Comparison of ENCODE assay signal across 12 cellular contexts in the genomic region with DNA sequence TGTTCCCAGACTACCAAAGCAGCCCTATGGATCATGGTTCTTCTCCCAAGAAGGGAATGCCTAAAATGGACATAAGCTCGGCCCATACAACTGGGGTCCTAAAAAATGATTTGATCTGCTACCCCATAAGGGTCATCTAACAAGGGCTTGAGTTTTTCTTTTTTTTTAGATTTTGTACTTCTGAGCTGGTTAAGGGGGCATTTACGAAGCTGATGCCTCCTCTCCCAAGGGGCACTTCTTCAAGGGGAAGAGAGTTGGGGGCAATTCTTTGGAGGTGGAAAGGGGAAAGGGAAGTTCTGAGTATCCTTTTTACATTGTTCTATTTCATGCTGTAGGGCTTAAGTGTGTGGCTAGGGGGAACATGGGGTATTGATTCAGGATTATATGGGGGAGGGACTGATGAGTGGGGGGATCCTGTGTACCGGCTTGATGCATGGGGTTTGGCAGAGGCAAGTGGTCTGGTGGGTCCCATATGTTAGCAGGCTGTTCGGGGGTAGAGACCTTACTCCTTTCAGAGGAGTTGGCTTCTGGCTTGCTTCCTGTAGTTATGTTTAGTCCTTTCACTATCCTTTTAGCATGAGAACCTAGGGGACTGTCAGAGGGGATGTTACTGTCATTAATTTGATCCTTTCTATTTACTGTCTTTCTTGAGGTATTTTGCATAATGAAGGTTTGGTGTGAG. TPM values are rescaled to one million over a fixed set of nuclear protein-coding genes. Genes with fewer than 3 reads are reported as not detected.
DNase-seq lines count a peak whose midpoint lies in the region; ATAC-seq and TF ChIP-seq lines count a peak whose summit lies in the region.
"Had no signal": no experiment of that assay in that cellular context is flagged by ENCODE, and none has a peak within 500 bp of the region (broad histone marks: within the 10 kb centered on the region; RNA-seq: fewer than 3 reads in every experiment).

No MANE protein-coding gene starts in this region.

- in situ Hi-C loops in Panc1 (cut with HindIII; ENCODE audit: low pct_unique_long_range_greater_than_20kb, low sequenced_read_pairs): no loop called here

- H3K27ac ChIP-seq in Panc1 (ENCODE audit: low read length) (peak overlapping the region; percentile 30; the same call in 1 of the 2 replicates), endodermal cell (ENCODE audit: low read depth, low read length) (no peak overlapping the region)

- H3K36me3 ChIP-seq in Panc1 (ENCODE audit: control insufficient read depth, insufficient read depth, low read length) (peaks cover 77% of the 10 kb centered on the region), endodermal cell (ENCODE audit: control insufficient read depth, insufficient read depth, low read length) (peaks cover 100% of the 10 kb centered on the region)

- H3K4me1 ChIP-seq in Panc1 (ENCODE audit: control insufficient read depth, insufficient read depth, low read length) (peaks cover 69% of the 10 kb centered on the region), endodermal cell (ENCODE audit: control insufficient read depth, insufficient read depth, low read length) (peaks cover 4% of the 10 kb centered on the region)

- intact Hi-C loops in Panc1 (cut with micrococcal nuclease; ENCODE audit: unreplicated experiment): no loop called here

- POLR2A ChIA-PET in Panc1 (lab: Charles Lee): interaction anchor here (0.5 kb wide), 1 partner anchor 230 kb away, joined by 6 read pairs; no protein-coding TSS in a partner anchor

- H3K27me3 ChIP-seq in Panc1 (ENCODE audit: control insufficient read depth, insufficient read depth, low read length) (no peaks in the 10 kb centered on the region), endodermal cell (ENCODE audit: control insufficient read depth, insufficient read depth, low read length, poor library complexity, severe bottlenecking) (no peaks in the 10 kb centered on the region)
- H3K27me3 ChIP-seq: esophagus squamous epithelium, stomach had no signal

- BruUV-seq in Panc1 (replicated peaks; lab: Mats Ljungman, UMichigan): no TSS peak

- DNase-seq in activated naive CD4-positive, alpha-beta T cell treated with anti-CD3 and anti-CD28 coated beads, Interleukin-2, amount 10 ng/mL, durations not matched to agents 7 days and 5 days: no peak
- DNase-seq in activated naive CD4-positive, alpha-beta T cell treated with anti-CD3 and anti-CD28 coated beads, Interleukin-2, amount 50 U/mL, for 16 hours: no peak
- DNase-seq in Panc1 (ENCODE audit: low read depth, low spot score): no peak
- DNase-seq in endodermal cell: peak; percentile 55
- no peak for DNase-seq in stimulated activated naive B cell treated with anti-CD40 and anti-IgM and Interleukin-4, amounts not matched to agents 10 μg/mL and 1 μg/mL and 100 μg/mL, for 72 hours
- no peak for DNase-seq in AG08396 (ENCODE audit: low spot score)
- no peak for DNase-seq in NCI-H2081 treated with DMSO at 0.1 percent for 48 hours (lab: John Stamatoyannopoulos, UW)
- DNase-seq in stimulated activated CD4-positive, alpha-beta T cell treated with anti-CD3 and anti-CD28 coated beads, Interleukin-12 subunit alpha, Interleukin-12 subunit beta, amount 100 ng/mL, for 4 hours: no peak
- DNase-seq: esophagus squamous epithelium, NCI-H2227 treated with DMSO at 0.1 percent for 48 hours, stomach, T-helper 1 cell had no signal

- TF ChIP-seq CTCF in Panc1 (IDR thresholded peaks at IDR 0.05): no peak
- no peak for TF ChIP-seq CTCF in endodermal cell (conservative IDR thresholded peaks at IDR 0.05)

- H3K9ac ChIP-seq in endodermal cell (ENCODE audit: extremely low read depth, low read length, poor library complexity, severe bottlenecking): peak overlapping the region; percentile 99

- H3K27ac Mint-ChIP-seq in activated naive CD4-positive, alpha-beta T cell treated with anti-CD3 and anti-CD28 coated beads, Interleukin-2, amount 10 ng/mL, durations not matched to agents 7 days and 5 days: peak overlapping the region; percentile 24
- peak overlapping the region; percentile 57 for H3K27ac Mint-ChIP-seq in endodermal cell
- H3K27ac Mint-ChIP-seq in stimulated activated naive B cell treated with anti-CD40 and anti-IgM and Interleukin-4, amounts not matched to agents 10 μg/mL and 1 μg/mL and 100 μg/mL, for 72 hours: peak overlapping the region; percentile 95

- H3K4me1 Mint-ChIP-seq in activated naive CD4-positive, alpha-beta T cell treated with anti-CD3 and anti-CD28 coated beads, Interleukin-2, amount 10 ng/mL, durations not matched to agents 7 days and 5 days: peaks cover 62% of the 10 kb centered on the region
- peaks cover 55% of the 10 kb centered on the region for H3K4me1 Mint-ChIP-seq in endodermal cell
- peaks cover 66 to 90% of the 10 kb centered on the region in 2 donors for H3K4me1 Mint-ChIP-seq in stimulated activated naive B cell treated with anti-CD40 and anti-IgM and Interleukin-4, amounts not matched to agents 10 μg/mL and 1 μg/mL and 100 μg/mL, for 72 hours

- peaks cover 70% of the 10 kb centered on the region for H3K9me3 Mint-ChIP-seq in activated naive CD4-positive, alpha-beta T cell treated with anti-CD3 and anti-CD28 coated beads, Interleukin-2, amount 10 ng/mL, durations not matched to agents 7 days and 5 days
- H3K9me3 Mint-ChIP-seq in endodermal cell: peaks cover 24% of the 10 kb centered on the region
- H3K9me3 Mint-ChIP-seq in stimulated activated naive B cell treated with anti-CD40 and anti-IgM and Interleukin-4, amounts not matched to agents 10 μg/mL and 1 μg/mL and 100 μg/mL, for 72 hours: peaks cover 43 to 54% of the 10 kb centered on the region in 2 donors

- H3K4me3 ChIP-seq in Panc1 (ENCODE audit: low read depth in 2 of 2, low read length in 2 of 2): no peak overlapping the region
- H3K4me3 ChIP-seq in endodermal cell (ENCODE audit: low read length): peak overlapping the region; percentile 98

- H3K4me3 Mint-ChIP-seq in activated naive CD4-positive, alpha-beta T cell treated with anti-CD3 and anti-CD28 coated beads, Interleukin-2, amount 10 ng/mL, durations not matched to agents 7 days and 5 days: no peak overlapping the region
- H3K4me3 Mint-ChIP-seq in endodermal cell: peak overlapping the region; percentile 100
- H3K4me3 Mint-ChIP-seq in stimulated activated naive B cell treated with anti-CD40 and anti-IgM and Interleukin-4, amounts not matched to agents 10 μg/mL and 1 μg/mL and 100 μg/mL, for 72 hours: peak overlapping the region; percentile 2 to 63

- peaks cover 99% of the 10 kb centered on the region for H3K36me3 Mint-ChIP-seq in activated naive CD4-positive, alpha-beta T cell treated with anti-CD3 and anti-CD28 coated beads, Interleukin-2, amount 10 ng/mL, durations not matched to agents 7 days and 5 days
- peaks cover 98% of the 10 kb centered on the region for H3K36me3 Mint-ChIP-seq in endodermal cell (ENCODE audit: low read depth)
- H3K36me3 Mint-ChIP-seq in stimulated activated naive B cell treated with anti-CD40 and anti-IgM and Interleukin-4, amounts not matched to agents 10 μg/mL and 1 μg/mL and 100 μg/mL, for 72 hours: peaks cover 97% of the 10 kb centered on the region in 2 donors

- ATAC-seq in Panc1: no peak
- no peak for ATAC-seq in stimulated activated naive B cell treated with anti-CD40 and anti-IgM and Interleukin-4, amounts not matched to agents 10 μg/mL and 1 μg/mL and 100 μg/mL, for 72 hours (replicated peaks)

- no peaks in the 10 kb centered on the region for H3K9me3 ChIP-seq in Panc1 (ENCODE audit: control insufficient read depth, insufficient read depth, low read depth, low read length)
- peaks cover 41% of the 10 kb centered on the region for H3K9me3 ChIP-seq in endodermal cell (ENCODE audit: control insufficient read depth, low read length)

- H3K27me3 Mint-ChIP-seq in activated naive CD4-positive, alpha-beta T cell treated with anti-CD3 and anti-CD28 coated beads, Interleukin-2, amount 10 ng/mL, durations not matched to agents 7 days and 5 days: no peaks in the 10 kb centered on the region
- H3K27me3 Mint-ChIP-seq in endodermal cell (ENCODE audit: insufficient read depth): no peaks in the 10 kb centered on the region
- H3K27me3 Mint-ChIP-seq in stimulated activated naive B cell treated with anti-CD40 and anti-IgM and Interleukin-4, amounts not matched to agents 10 μg/mL and 1 μg/mL and 100 μg/mL, for 72 hours: no peaks in the 10 kb centered on the region

- CTCF ChIA-PET in activated naive CD4-positive, alpha-beta T cell treated with anti-CD3 and anti-CD28 coated beads, Interleukin-2, amount 10 ng/mL, durations not matched to agents 7 days and 5 days (lab: Charles Lee): no interaction called here
- CTCF ChIA-PET in Panc1 (lab: Charles Lee): no interaction called here

- WGBS in endodermal cell (ENCODE audit: insufficient coverage in 1 of 2, insufficient read length in 1 of 2), 2 experiments: 91 to 100% methylated on average over 1 to 4 of the region's 4 CpGs

RNA-seq across cellular contexts. Expression of a gene that starts 8.1 kb away (rescaled TPM):
- total RNA-seq in Panc1 (2021; ENCODE audit: unreplicated experiment) (39.4 TPM), endodermal cell (1 to 10 TPM; 8.1 to 8.9 TPM)
- polyA plus RNA-seq in Panc1 (2012; ENCODE audit: insufficient read length): 22.5 TPM
- 6.7 TPM for polyA plus RNA-seq in endodermal cell (2013, experiment 1 of 2)
- 6.1 TPM for polyA plus RNA-seq in endodermal cell (2013, experiment 2 of 2)

Comparison
In these comparisons a context has a peak if more than half of its experiments do, and no peak if none do; other contexts are left out.
1. H3K27ac Mint-ChIP-seq: peak in every context shown above with its lines; median percentile 95 in stimulated activated naive B cell treated with anti-CD40 and anti-IgM and Interleukin-4, amounts not matched to agents 10 μg/mL and 1 μg/mL and 100 μg/mL, for 72 hours; 57 in endodermal cell; 24 in activated naive CD4-positive, alpha-beta T cell treated with anti-CD3 and anti-CD28 coated beads, Interleukin-2, amount 10 ng/mL, durations not matched to agents 7 days and 5 days.